10 cellular contexts compared by ENCODE assay signal in genomic region chr2:106147665-106148064, GRCh38. TPM values are rescaled to one million over a fixed set of nuclear protein-coding genes. Genes with fewer than 3 reads are reported as not detected.
DNase-seq lines count a peak whose midpoint lies in the region; ATAC-seq and TF ChIP-seq lines count a peak whose summit lies in the region.
"Had no signal": no experiment of that assay in that cellular context is flagged by ENCODE, and none has a peak within 500 bp of the region (broad histone marks: within the 10 kb centered on the region; RNA-seq: fewer than 3 reads in every experiment).

No MANE protein-coding gene starts in this region.

- no peak for TF ChIP-seq EP300 in ovary (IDR thresholded peaks at IDR 0.05)

- no peaks in the 10 kb centered on the region for H3K27me3 ChIP-seq in ovary
- H3K27me3 ChIP-seq: ascending aorta had no signal

- ATAC-seq in GM21529 (IDR thresholded peaks at IDR 0.05; ENCODE audit: unreplicated experiment) = peak; percentile 50

- TF ChIP-seq POLR2A in ovary (IDR thresholded peaks at IDR 0.05) = no peak

- H3K27ac ChIP-seq in ovary = no peak overlapping the region
- H3K27ac ChIP-seq: ascending aorta had no signal

- no peak for TF ChIP-seq CTCF in ovary (IDR thresholded peaks at IDR 0.05)

- DNase-seq in Daoy (ENCODE audit: low read depth) (peak; percentile 4), NCI-H526 treated with DMSO at 0.1 percent for 48 hours (lab: John Stamatoyannopoulos, UW) (peak; percentile 15), glomerular visceral epithelial cell (ENCODE audit: extremely low spot score) (peak; percentile 50), ovary (no peak), NCI-H187 treated with DMSO at 0.1 percent for 48 hours (lab: John Stamatoyannopoulos, UW) (no peak), NCI-H345 treated with DMSO at 0.1 percent for 48 hours (lab: John Stamatoyannopoulos, UW; ENCODE audit: unreplicated experiment) (no peak)
- no peak for DNase-seq in effector CD8-positive, alpha-beta T cell (lab: John Stamatoyannopoulos, UW)
- DNase-seq: NCI-H2227 treated with DMSO at 0.1 percent for 48 hours had no signal

- H3K9me3 ChIP-seq in ovary = no peaks in the 10 kb centered on the region
- H3K9me3 ChIP-seq: ascending aorta had no signal

- WGBS in ovary, 3 donors = 84 to 89% (median 87%) methylated on average over 3 of the region's 3 CpGs

- no peaks in the 10 kb centered on the region for H3K4me1 ChIP-seq in ovary (ENCODE audit: insufficient read depth)
- H3K4me1 ChIP-seq: ascending aorta had no signal

- H3K36me3 ChIP-seq in ovary = no peaks in the 10 kb centered on the region

- intact Hi-C loops in ovary (cut with DNase I) = no loop called here

- H3K4me3 ChIP-seq in ovary = no peak overlapping the region
- H3K4me3 ChIP-seq: ascending aorta had no signal

RNA-seq across cellular contexts. Expression of gene UXS1, which starts 46.4 kb away (rescaled TPM):
- total RNA-seq in Daoy (2014; rRNA removed; shearing (Covaris generic)) = 31.0 and 57.3 TPM in 2 replicates
- 10 to 100 TPM; 23.9 to 70.8 (median 27.7) TPM for total RNA-seq in ovary
- 10 to 100 TPM; 24.7 to 47.3 TPM for polyA plus RNA-seq in ovary

Comparison
In these comparisons a context has a peak if more than half of its experiments do, and no peak if none do; other contexts are left out.
1. DNase-seq: peak in Daoy (single experiment), NCI-H526 treated with DMSO at 0.1 percent for 48 hours (single experiment) and glomerular visceral epithelial cell (single experiment); none in ovary (0 of 5), effector CD8-positive, alpha-beta T cell (single experiment), NCI-H187 treated with DMSO at 0.1 percent for 48 hours (single experiment) and NCI-H345 treated with DMSO at 0.1 percent for 48 hours (single experiment).